In genomic region chr18:48875942-48876511, GRCh38 we compare ENCODE assay signal across 1 cellular context.
TF ChIP-seq lines count a peak whose summit lies in the region.

No MANE protein-coding gene starts in this region.

TF ChIP-seq in H1, 55 proteins besides CTCF, POLR2A, EP300 and RAD21 (continued from another document):
- no peak for TF ChIP-seq TCF12 (IDR thresholded peaks at IDR 0.05; ENCODE audit: low read depth, low read length)
